ENCODE assay signal across 1 cellular context in genomic region chr1:29043270-29043971, GRCh38.
TF ChIP-seq lines count a peak whose summit lies in the region.

No MANE protein-coding gene starts in this region.

TF ChIP-seq in WTC11, 78 proteins besides CTCF, POLR2A, EP300 and RAD21 (continued from another document):
- TF ChIP-seq CREB1 (CRISPR knock-in tag; IDR thresholded peaks at IDR 0.05) (no peak), ATF2 (CRISPR knock-in tag; IDR thresholded peaks at IDR 0.05; ENCODE audit: borderline replicate concordance, low read depth) (no peak), TEAD1 (CRISPR knock-in tag; IDR thresholded peaks at IDR 0.05) (no peak), FOXP1 (CRISPR knock-in tag; IDR thresholded peaks at IDR 0.05; ENCODE audit: borderline replicate concordance) (no peak), IRF2 (CRISPR knock-in tag; IDR thresholded peaks at IDR 0.05; ENCODE audit: borderline replicate concordance, low read depth) (no peak), SMAD3 (CRISPR knock-in tag; IDR thresholded peaks at IDR 0.05; ENCODE audit: borderline replicate concordance) (no peak), PRRX2 (CRISPR knock-in tag; IDR thresholded peaks at IDR 0.05) (no peak), E2F1 (CRISPR knock-in tag; IDR thresholded peaks at IDR 0.05) (no peak)
